In the genomic region with DNA sequence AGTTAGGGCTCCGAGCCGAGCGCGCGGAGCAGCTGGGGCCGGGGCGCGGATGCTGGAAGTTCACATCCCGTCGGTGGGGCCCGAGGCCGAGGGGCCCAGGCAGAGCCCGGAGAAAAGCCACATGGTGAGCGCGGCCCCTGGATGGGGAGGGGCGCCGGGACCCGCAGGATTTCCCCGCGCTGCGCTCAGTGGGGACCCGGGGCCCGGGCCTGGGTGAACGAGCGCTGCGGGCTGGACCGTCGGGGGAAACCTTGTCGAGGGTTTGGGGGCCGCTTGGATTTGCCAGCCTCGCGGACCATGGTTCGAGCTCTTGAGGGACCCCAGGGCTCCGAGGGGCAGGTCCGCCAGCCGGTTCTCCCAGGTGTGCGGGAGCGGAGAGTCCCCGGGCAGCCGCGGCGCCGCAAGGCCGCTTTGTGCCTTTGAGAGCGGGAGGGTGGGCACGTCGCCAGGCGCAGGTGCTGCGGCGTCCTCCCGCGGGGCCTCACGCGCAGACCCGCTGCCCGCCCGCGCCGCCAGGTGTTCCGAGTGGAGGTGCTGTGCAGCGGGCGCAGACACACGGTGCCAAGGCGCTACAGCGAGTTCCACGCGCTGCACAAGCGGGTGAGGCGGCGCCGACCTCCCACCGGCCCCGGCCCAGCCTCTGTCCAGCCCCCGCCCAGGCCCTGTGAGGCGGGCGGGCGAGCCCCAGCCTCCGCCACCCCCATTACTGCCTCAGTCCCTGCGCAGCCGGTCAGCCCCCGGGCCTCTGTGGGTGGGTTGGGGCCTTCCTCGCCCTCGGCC, we compare ENCODE assay signal across 8 cellular contexts. TPM values are rescaled to one million over a fixed set of nuclear protein-coding genes. Genes with fewer than 3 reads are reported as not detected.
DNase-seq lines count a peak whose midpoint lies in the region; ATAC-seq and TF ChIP-seq lines count a peak whose summit lies in the region.

A gene (plus strand): TSS at position 5 of the 780 bp plus-strand sequence. CDS start 45 bp downstream, at position 50.

- H2BK5ac ChIP-seq in mesenchymal stem cell (ENCODE audit: low read depth, low read length, poor library complexity, severe bottlenecking), result no peak within 1 kb of the TSS

- H2BK12ac ChIP-seq in mesenchymal stem cell (ENCODE audit: low read length in 2 of 2), result no peak within 1 kb of the TSS

- TF ChIP-seq CTCF in upper lobe of right lung (IDR thresholded peaks at IDR 0.05), result no peak

- no peak within 1 kb of the TSS for H3K4ac ChIP-seq in mesenchymal stem cell (ENCODE audit: low read depth in 1 of 2, low read length in 2 of 2)

- peaks cover 2% of the 10 kb centered on the region for H3K79me1 ChIP-seq in mesenchymal stem cell (replicated peaks; ENCODE audit: low read length, poor library complexity, severe bottlenecking)

- H4K8ac ChIP-seq in mesenchymal stem cell (ENCODE audit: low read length), result peak within 1 kb of the TSS; percentile 13

- no peak within 1 kb of the TSS for H4K91ac ChIP-seq in mesenchymal stem cell (ENCODE audit: low read length)

- ATAC-seq in GM21515 (IDR thresholded peaks at IDR 0.05; ENCODE audit: unreplicated experiment) (peak; percentile 4), upper lobe of right lung (peak; percentile 12)

- H3K4me2 ChIP-seq in mesenchymal stem cell (ENCODE audit: low read length, poor library complexity, severe bottlenecking), result peak within 1 kb of the TSS; percentile 81

- no peak within 1 kb of the TSS for H2AK5ac ChIP-seq in mesenchymal stem cell (ENCODE audit: low read length, severe bottlenecking)

- H3K4me3 ChIP-seq in NT2/D1 (ENCODE audit: insufficient read length, low read depth), result peak within 1 kb of the TSS; percentile 75
- H3K4me3 ChIP-seq in mesenchymal stem cell (ENCODE audit: insufficient read depth in 1 of 2, low read depth in 1 of 2, low read length in 2 of 2), result peak within 1 kb of the TSS; percentile 46 to 55
- peak within 1 kb of the TSS; percentile 53 for H3K4me3 ChIP-seq in upper lobe of right lung

- H3K23ac ChIP-seq in mesenchymal stem cell (ENCODE audit: low read length in 2 of 2), result peak within 1 kb of the TSS; percentile 46 to 81

- peak within 1 kb of the TSS; percentile 87 for H3K9ac ChIP-seq in NT2/D1 (ENCODE audit: insufficient read length, low read depth)
- no peak within 1 kb of the TSS for H3K9ac ChIP-seq in mesenchymal stem cell (ENCODE audit: low read length)

- H2BK15ac ChIP-seq in mesenchymal stem cell (ENCODE audit: low read depth, poor library complexity, severe bottlenecking), result peak within 1 kb of the TSS; percentile 58

- H3K36me3 ChIP-seq in NT2/D1 (ENCODE audit: insufficient read depth, insufficient read length, low read length) (peaks cover 28% of the 10 kb centered on the region), mesenchymal stem cell (ENCODE audit: control insufficient read depth in 1 of 2, insufficient read depth in 2 of 2, low read depth in 1 of 2, low read length in 2 of 2) (peaks cover 27 to 35% of the 10 kb centered on the region in 2 experiments), upper lobe of right lung (peaks cover 31% of the 10 kb centered on the region)

- H3K4me1 ChIP-seq in NT2/D1 (ENCODE audit: insufficient read depth, insufficient read length) (peaks cover 37% of the 10 kb centered on the region), mesenchymal stem cell (ENCODE audit: control insufficient read depth, insufficient read depth, low read depth, low read length) (peaks cover 28% of the 10 kb centered on the region), upper lobe of right lung (peaks cover 13% of the 10 kb centered on the region)

- H3K14ac ChIP-seq in mesenchymal stem cell (ENCODE audit: low read length in 2 of 2), result no peak within 1 kb of the TSS

- intact Hi-C loops in upper lobe of right lung (cut with DNase I), result no loop called here

- H2AFZ ChIP-seq in mesenchymal stem cell (ENCODE audit: low read depth, low read length), result peak within 1 kb of the TSS; percentile 60

- DNase-seq in ELR (ENCODE audit: low read depth), result peak; percentile 11
- no peak for DNase-seq in NT2/D1 (ENCODE audit: low read depth, low spot score)
- peak in 2 of 61 donors; percentile 37 to 41 for DNase-seq in caudate nucleus (lab: John Stamatoyannopoulos, UW)
- peak; percentile 16 for DNase-seq in mesenchymal stem cell
- peak; percentile 78 for DNase-seq in upper lobe of right lung
- DNase-seq in mucosa of gallbladder (ENCODE audit: low spot score), result no peak
- no peak for DNase-seq in Kasumi-1 (lab: John Stamatoyannopoulos, UW)

- peak within 1 kb of the TSS; percentile 58 for H3K27ac ChIP-seq in caudate nucleus (ENCODE audit: low read depth, low read length)
- no peak within 1 kb of the TSS for H3K27ac ChIP-seq in mesenchymal stem cell (ENCODE audit: low read length, poor library complexity, severe bottlenecking)
- no peak within 1 kb of the TSS for H3K27ac ChIP-seq in upper lobe of right lung

- H2BK120ac ChIP-seq in mesenchymal stem cell (ENCODE audit: low read depth, low read length), result no peak within 1 kb of the TSS

- peak within 1 kb of the TSS in 1 of 2 experiments; percentile 76 for H3K18ac ChIP-seq in mesenchymal stem cell (ENCODE audit: low read depth in 1 of 2, low read length in 2 of 2)

- WGBS in mesenchymal stem cell, result 4% methylated on average over 82 of the region's 83 CpGs

- H3K9me3 ChIP-seq in NT2/D1 (ENCODE audit: insufficient read depth, low read length) (no peaks in the 10 kb centered on the region), mesenchymal stem cell (ENCODE audit: control insufficient read depth, low read length) (no peaks in the 10 kb centered on the region), upper lobe of right lung (no peaks in the 10 kb centered on the region)

- H3K27me3 ChIP-seq in NT2/D1 (ENCODE audit: insufficient read depth, insufficient read length) (peaks cover 18% of the 10 kb centered on the region), mesenchymal stem cell (ENCODE audit: control insufficient read depth in 1 of 2, insufficient read depth in 1 of 2, low read length in 2 of 2) (peaks cover 9 to 16% of the 10 kb centered on the region in 2 experiments), upper lobe of right lung (peaks cover 18% of the 10 kb centered on the region)

RNA-seq across cellular contexts. Expression of the gene that starts here (rescaled TPM):
- polyA plus RNA-seq in mesenchymal stem cell (2013, experiment 1 of 2), result 0.03 TPM
- 0.01 TPM for polyA plus RNA-seq in mesenchymal stem cell (2013, experiment 2 of 2)
- 28.3 TPM for total RNA-seq in upper lobe of right lung
- total RNA-seq in mucosa of gallbladder, result 1.0 TPM

Comparison
In these comparisons a context has a peak if more than half of its experiments do, and no peak if none do; other contexts are left out.
1. RNA of the gene that starts here (total RNA-seq): 28.3 TPM in upper lobe of right lung (single experiment); 1.0 TPM in mucosa of gallbladder (single experiment); every median in the first group is over 10 times any median in the second.
2. DNase-seq: peak in ELR (single experiment), mesenchymal stem cell (single experiment) and upper lobe of right lung (single experiment); none in NT2/D1 (single experiment), mucosa of gallbladder (single experiment) and Kasumi-1 (0 of 2).
3. Peak in every context shown above with its lines, with median percentiles within 50 percentile points of each other: H3K4me3 ChIP-seq.